Comparison of ENCODE assay signal across 11 cellular contexts in the genomic region with DNA sequence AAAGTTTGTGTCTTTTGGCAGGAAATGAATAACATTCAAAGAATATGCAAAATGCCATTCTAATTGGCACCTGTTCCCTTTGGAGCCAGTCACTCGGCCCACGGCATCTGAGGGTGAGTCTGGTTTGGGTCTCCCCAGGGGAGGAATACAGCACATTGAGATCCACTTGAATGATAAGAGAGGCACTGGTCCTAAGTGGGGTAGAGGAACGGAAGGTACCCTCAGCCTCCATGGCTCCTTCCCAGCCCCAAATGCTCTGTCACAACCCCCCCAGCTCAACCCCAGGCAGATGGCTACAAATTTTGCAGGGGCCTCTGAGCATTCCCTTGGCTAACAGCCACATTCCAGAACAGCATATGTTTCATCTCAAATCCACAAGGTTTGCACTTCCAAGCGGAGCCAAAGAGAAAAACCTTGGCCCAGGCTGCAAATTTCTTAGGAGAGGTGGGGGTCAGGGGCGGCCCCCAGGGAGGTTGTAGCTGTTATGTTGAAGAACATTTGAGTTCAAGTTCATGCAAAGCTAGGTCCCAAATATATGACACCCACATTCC.
DNase-seq lines count a peak whose midpoint lies in the region; TF ChIP-seq lines count a peak whose summit lies in the region.
"Had no signal": no experiment of that assay in that cellular context is flagged by ENCODE, and none has a peak within 500 bp of the region (broad histone marks: within the 10 kb centered on the region; RNA-seq: fewer than 3 reads in every experiment).

No MANE protein-coding gene starts in this region.

- POLR2A ChIA-PET in activated CD4-positive, alpha-beta memory T cell treated with anti-CD3 and anti-CD28 coated beads, Interleukin-2, amount 10 ng/mL, durations not matched to agents 7 days and 5 days (lab: Charles Lee) = interaction anchor here (0.6 kb wide), 1 partner anchor 126 kb away, joined by 3 read pairs; no protein-coding TSS in a partner anchor

- peaks cover 65% of the 10 kb centered on the region for H3K4me1 Mint-ChIP-seq in brain
- H3K4me1 Mint-ChIP-seq in activated CD4-positive, alpha-beta memory T cell treated with anti-CD3 and anti-CD28 coated beads, Interleukin-2, amount 10 ng/mL, durations not matched to agents 7 days and 5 days = no peaks in the 10 kb centered on the region

- DNase-seq in NCI-H1048 (lab: John Stamatoyannopoulos, UW) (peak; percentile 14), NCI-H1092 treated with DMSO at 0.1 percent for 48 hours (lab: John Stamatoyannopoulos, UW) (no peak), RKO (ENCODE audit: low spot score) (no peak)
- DNase-seq in activated effector memory CD4-positive, alpha-beta T cell treated with Interleukin-2 at 50 U/mL for 16 hours = no peak
- no peak for DNase-seq in activated CD4-positive, alpha-beta memory T cell treated with anti-CD3 and anti-CD28 coated beads, Interleukin-2, amount 10 ng/mL, durations not matched to agents 7 days and 5 days
- DNase-seq: nucleus accumbens had no signal

- H3K27ac ChIP-seq in iPS-20b (ENCODE audit: low read length) (no peak overlapping the region), subcutaneous abdominal adipose tissue (ENCODE audit: low read depth, low read length) (peak overlapping the region; percentile 90)
- H3K27ac ChIP-seq: RWPE1, thoracic aorta had no signal

- CTCF ChIA-PET in activated CD4-positive, alpha-beta memory T cell treated with anti-CD3 and anti-CD28 coated beads, Interleukin-2, amount 10 ng/mL, durations not matched to agents 7 days and 5 days (lab: Charles Lee) = no interaction called here

- H3K36me3 ChIP-seq in iPS-20b (ENCODE audit: insufficient read depth, low read depth, low read length) (no peaks in the 10 kb centered on the region), subcutaneous abdominal adipose tissue (ENCODE audit: control insufficient read depth in 5 of 5, insufficient read depth in 5 of 5, low read length in 5 of 5) (no peaks in the 10 kb centered on the region)
- H3K36me3 ChIP-seq: thoracic aorta had no signal

- H3K4me3 ChIP-seq in iPS-20b (ENCODE audit: low read length) = peak overlapping the region; percentile 20; the same call in 1 of the 2 replicates
- peak overlapping the region in 1 of 5 donors; percentile 29 for H3K4me3 ChIP-seq in subcutaneous abdominal adipose tissue (ENCODE audit: low read depth in 1 of 5, low read length in 5 of 5)
- H3K4me3 ChIP-seq: thoracic aorta had no signal

- peak overlapping the region in 4 of 5 experiments; percentile 17 to 91 (median 75) for H3K27ac Mint-ChIP-seq in brain
- no peak overlapping the region for H3K27ac Mint-ChIP-seq in activated CD4-positive, alpha-beta memory T cell treated with anti-CD3 and anti-CD28 coated beads, Interleukin-2, amount 10 ng/mL, durations not matched to agents 7 days and 5 days

- H3K9me3 Mint-ChIP-seq in brain = no peaks in the 10 kb centered on the region
- H3K9me3 Mint-ChIP-seq in activated CD4-positive, alpha-beta memory T cell treated with anti-CD3 and anti-CD28 coated beads, Interleukin-2, amount 10 ng/mL, durations not matched to agents 7 days and 5 days = no peaks in the 10 kb centered on the region

- TF ChIP-seq CTCF in brain (conservative IDR thresholded peaks at IDR 0.05) = no peak

- H3K27me3 ChIP-seq in iPS-20b (ENCODE audit: insufficient read depth, low read length) = no peaks in the 10 kb centered on the region
- no peaks in the 10 kb centered on the region for H3K27me3 ChIP-seq in subcutaneous abdominal adipose tissue (ENCODE audit: control insufficient read depth in 5 of 5, insufficient read depth in 4 of 5, low read length in 5 of 5)

- H3K4me1 ChIP-seq in iPS-20b (ENCODE audit: insufficient read depth, low read length) (peaks cover 12% of the 10 kb centered on the region), subcutaneous abdominal adipose tissue (ENCODE audit: control insufficient read depth in 5 of 5, insufficient read depth in 5 of 5, low read length in 5 of 5) (peaks cover 10 to 67% (median 65%) of the 10 kb centered on the region in 5 donors)

- H3K9me3 ChIP-seq in iPS-20b (ENCODE audit: insufficient read depth, low read depth, low read length) = no peaks in the 10 kb centered on the region
- H3K9me3 ChIP-seq in subcutaneous abdominal adipose tissue (ENCODE audit: control insufficient read depth in 5 of 5, low read length in 5 of 5) = no peaks in the 10 kb centered on the region
- H3K9me3 ChIP-seq: thoracic aorta had no signal

- no peaks in the 10 kb centered on the region for H3K36me3 Mint-ChIP-seq in brain
- H3K36me3 Mint-ChIP-seq in activated CD4-positive, alpha-beta memory T cell treated with anti-CD3 and anti-CD28 coated beads, Interleukin-2, amount 10 ng/mL, durations not matched to agents 7 days and 5 days (ENCODE audit: low read depth) = no peaks in the 10 kb centered on the region

- peak overlapping the region in 4 of 5 experiments; percentile 7 to 53 (median 50) for H3K4me3 Mint-ChIP-seq in brain
- H3K4me3 Mint-ChIP-seq in activated CD4-positive, alpha-beta memory T cell treated with anti-CD3 and anti-CD28 coated beads, Interleukin-2, amount 10 ng/mL, durations not matched to agents 7 days and 5 days = no peak overlapping the region

- peaks cover 12% of the 10 kb centered on the region for H3K27me3 Mint-ChIP-seq in brain
- H3K27me3 Mint-ChIP-seq in activated CD4-positive, alpha-beta memory T cell treated with anti-CD3 and anti-CD28 coated beads, Interleukin-2, amount 10 ng/mL, durations not matched to agents 7 days and 5 days = peaks cover 21% of the 10 kb centered on the region

- H3K9ac ChIP-seq in iPS-20b (ENCODE audit: low read depth, low read length) (no peak overlapping the region; the same call in 1 of the 2 replicates), subcutaneous abdominal adipose tissue (ENCODE audit: low read length in 5 of 5) (peak overlapping the region in 1 of 5 donors; percentile 26)
